ENCODE assay signal across 24 cellular contexts in the genomic region with DNA sequence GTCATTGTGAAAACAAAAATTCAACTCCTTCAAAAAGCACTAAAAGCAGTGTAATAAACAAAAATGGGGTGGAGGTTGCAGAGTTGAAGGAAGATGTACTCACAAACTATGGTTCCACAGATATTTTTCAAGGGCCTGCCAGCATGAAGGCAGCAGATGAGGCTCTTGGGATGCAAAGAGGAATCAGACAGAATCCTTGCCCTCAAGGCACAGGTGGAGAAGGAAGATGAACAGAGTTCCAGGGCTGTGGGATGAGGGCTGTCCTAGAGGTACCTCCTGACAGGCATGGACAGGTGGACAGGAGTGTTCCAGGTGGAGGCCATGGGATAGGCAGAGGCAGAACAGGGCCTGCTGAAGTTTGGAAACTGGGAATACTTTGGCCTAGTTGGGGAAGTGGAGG.
DNase-seq lines count a peak whose midpoint lies in the region; ATAC-seq and TF ChIP-seq lines count a peak whose summit lies in the region.
"Had no signal": no experiment of that assay in that cellular context is flagged by ENCODE, and none has a peak within 500 bp of the region (broad histone marks: within the 10 kb centered on the region; RNA-seq: fewer than 3 reads in every experiment).

No MANE protein-coding gene starts in this region.

- H3K4me3 ChIP-seq in CD4-positive, CD25-positive, alpha-beta regulatory T cell (ENCODE audit: low read depth, low read length), result no peak overlapping the region
- H3K4me3 ChIP-seq: A549; BLaER1 treated with 17β-estradiol and CSF1 and Interleukin-3, amounts not matched to agents 10 nM and 100 nM; GM12878; GM23338 had no signal

- no peaks in the 10 kb centered on the region for H3K27me3 ChIP-seq in CD4-positive, CD25-positive, alpha-beta regulatory T cell (ENCODE audit: control insufficient read depth, insufficient read depth, low read length)
- H3K27me3 ChIP-seq: BE2C; BLaER1 treated with 17β-estradiol and CSF1 and Interleukin-3, amounts not matched to agents 10 nM and 100 nM had no signal

- TF ChIP-seq CTCF in Calu3 (IDR thresholded peaks at IDR 0.05; ENCODE audit: unreplicated experiment) (no peak), VCaP (conservative IDR thresholded peaks at IDR 0.05) (no peak)

- no peak for DNase-seq in CD4-positive, CD25-positive, alpha-beta regulatory T cell
- DNase-seq in Calu3, result no peak
- DNase-seq in stimulated activated effector memory CD8-positive, alpha-beta T cell treated with anti-CD3 and anti-CD28 coated beads, Interleukin-12 subunit alpha, Interleukin-12 subunit beta, amount 100 ng/mL, for 72 hours (ENCODE audit: low spot score in 2 of 2), result no peak
- DNase-seq in NCI-H1694 (lab: John Stamatoyannopoulos, UW), result no peak
- no peak for DNase-seq in stimulated activated CD4-positive, alpha-beta T cell treated with anti-CD3 and anti-CD28 coated beads, Interleukin-2, amount 100 ng/mL, for 24 hours
- DNase-seq in NCI-H1417 (lab: John Stamatoyannopoulos, UW), result no peak
- DNase-seq: 8988T; ACHN; AML-193; BE2C; CD4-positive, alpha-beta memory T cell; COR-L47; DMS 273 treated with DMSO at 0.1 percent for 48 hours; DMS79; EL; GDM1; H9 had no signal

- no peak for ATAC-seq in CD4-positive, CD25-positive, alpha-beta regulatory T cell (ENCODE audit: low read depth in 2 of 2)
- ATAC-seq in stimulated activated effector memory CD8-positive, alpha-beta T cell treated with anti-CD3 and anti-CD28 coated beads, Interleukin-12 subunit alpha, Interleukin-12 subunit beta, amount 100 ng/mL, for 72 hours, result peak; percentile 36
- ATAC-seq: A549, GM12878, GM23338, HCT116 had no signal

- H3K4me1 Mint-ChIP-seq in CD4-positive, CD25-positive, alpha-beta regulatory T cell, result peaks cover 0 to 4% (median 0%) of the 10 kb centered on the region in 4 donors
- peaks cover 60% of the 10 kb centered on the region for H3K4me1 Mint-ChIP-seq in Calu3 (ENCODE audit: low read depth, unreplicated experiment)
- H3K4me1 Mint-ChIP-seq in stimulated activated effector memory CD8-positive, alpha-beta T cell treated with anti-CD3 and anti-CD28 coated beads, Interleukin-12 subunit alpha, Interleukin-12 subunit beta, amount 100 ng/mL, for 72 hours, result no peaks in the 10 kb centered on the region
- H3K4me1 Mint-ChIP-seq: CD14-positive monocyte; CD4-positive, alpha-beta memory T cell had no signal

- H3K27ac Mint-ChIP-seq in CD4-positive, CD25-positive, alpha-beta regulatory T cell, result peak overlapping the region in 2 of 3 donors; percentile 42 to 53
- H3K27ac Mint-ChIP-seq in Calu3 (ENCODE audit: unreplicated experiment), result peak overlapping the region; percentile 40
- H3K27ac Mint-ChIP-seq in stimulated activated effector memory CD8-positive, alpha-beta T cell treated with anti-CD3 and anti-CD28 coated beads, Interleukin-12 subunit alpha, Interleukin-12 subunit beta, amount 100 ng/mL, for 72 hours, result no peak overlapping the region
- H3K27ac Mint-ChIP-seq: GM23338 had no signal

- no peaks in the 10 kb centered on the region for H3K9me3 Mint-ChIP-seq in CD4-positive, CD25-positive, alpha-beta regulatory T cell
- no peaks in the 10 kb centered on the region for H3K9me3 Mint-ChIP-seq in Calu3 (ENCODE audit: low read depth, unreplicated experiment)
- no peaks in the 10 kb centered on the region for H3K9me3 Mint-ChIP-seq in stimulated activated effector memory CD8-positive, alpha-beta T cell treated with anti-CD3 and anti-CD28 coated beads, Interleukin-12 subunit alpha, Interleukin-12 subunit beta, amount 100 ng/mL, for 72 hours
- H3K9me3 Mint-ChIP-seq: CD4-positive, alpha-beta memory T cell had no signal

- H3K36me3 ChIP-seq in CD4-positive, CD25-positive, alpha-beta regulatory T cell (ENCODE audit: control insufficient read depth, insufficient read depth, low read length), result no peaks in the 10 kb centered on the region
- H3K36me3 ChIP-seq: BE2C; BLaER1 treated with 17β-estradiol and CSF1 and Interleukin-3, amounts not matched to agents 10 nM and 100 nM had no signal

- H3K36me3 Mint-ChIP-seq in CD4-positive, CD25-positive, alpha-beta regulatory T cell, result peaks cover under 1% of the 10 kb centered on the region
- H3K36me3 Mint-ChIP-seq in Calu3 (ENCODE audit: insufficient read depth, unreplicated experiment), result peaks cover 6% of the 10 kb centered on the region
- H3K36me3 Mint-ChIP-seq in stimulated activated effector memory CD8-positive, alpha-beta T cell treated with anti-CD3 and anti-CD28 coated beads, Interleukin-12 subunit alpha, Interleukin-12 subunit beta, amount 100 ng/mL, for 72 hours, result no peaks in the 10 kb centered on the region
- H3K36me3 Mint-ChIP-seq: CD14-positive monocyte; CD4-positive, alpha-beta memory T cell had no signal

- H3K27ac ChIP-seq in CD4-positive, CD25-positive, alpha-beta regulatory T cell (ENCODE audit: insufficient read depth, low read length, poor library complexity, severe bottlenecking), result no peak overlapping the region
- H3K27ac ChIP-seq in VCaP, result peak overlapping the region; percentile 77; the same call in 1 of the 2 replicates
- H3K27ac ChIP-seq: BLaER1 treated with 17β-estradiol and CSF1 and Interleukin-3, amounts not matched to agents 10 nM and 100 nM had no signal

- no peak overlapping the region for H3K4me3 Mint-ChIP-seq in CD4-positive, CD25-positive, alpha-beta regulatory T cell
- H3K4me3 Mint-ChIP-seq in Calu3 (ENCODE audit: low read depth, unreplicated experiment), result no peak overlapping the region
- no peak overlapping the region for H3K4me3 Mint-ChIP-seq in stimulated activated effector memory CD8-positive, alpha-beta T cell treated with anti-CD3 and anti-CD28 coated beads, Interleukin-12 subunit alpha, Interleukin-12 subunit beta, amount 100 ng/mL, for 72 hours
- H3K4me3 Mint-ChIP-seq: CD14-positive monocyte; CD4-positive, alpha-beta memory T cell; GM23338; H9 had no signal

- H3K4me1 ChIP-seq in CD4-positive, CD25-positive, alpha-beta regulatory T cell (ENCODE audit: control insufficient read depth, insufficient read depth, low read length, poor library complexity, severe bottlenecking), result no peaks in the 10 kb centered on the region

- CTCF ChIA-PET in Calu3 (lab: Charles Lee), result interaction anchor here (1.0 kb wide), 1 partner anchor 11 kb away, joined by 3 read pairs; no protein-coding TSS in a partner anchor

- peaks cover 9% of the 10 kb centered on the region for H3K27me3 Mint-ChIP-seq in CD4-positive, CD25-positive, alpha-beta regulatory T cell
- H3K27me3 Mint-ChIP-seq in Calu3 (ENCODE audit: unreplicated experiment), result no peaks in the 10 kb centered on the region

- no peaks in the 10 kb centered on the region for H3K9me3 ChIP-seq in CD4-positive, CD25-positive, alpha-beta regulatory T cell (ENCODE audit: control insufficient read depth in 2 of 2, low read length in 2 of 2)
- H3K9me3 ChIP-seq: A549, BE2C had no signal

- intact Hi-C loops in Calu3 (cut with micrococcal nuclease; ENCODE audit: unreplicated experiment), result no loop called here

- no TSS peak for BruUV-seq in Calu3 (replicated peaks; lab: Mats Ljungman, UMichigan)
